ENCODE assay signal across 2 cellular contexts in genomic region chr20:35085477-35086225, GRCh38.
A peak's percentile ranks its signal among the peaks of the same experiment; 100 is the strongest.
TF ChIP-seq lines count a peak whose summit lies in the region.

No MANE protein-coding gene starts in this region.

TF ChIP-seq in GM23338, 12 proteins besides CTCF, POLR2A, EP300 and RAD21 (continued from another document):
- TF ChIP-seq ZNF462 (CRISPR knock-in tag; IDR thresholded peaks at IDR 0.05) (no peak), CREB1 (CRISPR knock-in tag; IDR thresholded peaks at IDR 0.05; ENCODE audit: low read depth) (no peak), NANOG (IDR thresholded peaks at IDR 0.05; ENCODE audit: borderline replicate concordance) (no peak), POLR2AphosphoS5 (IDR thresholded peaks at IDR 0.05; ENCODE audit: low read depth) (no peak)
- TF ChIP-seq, protein P1, sequence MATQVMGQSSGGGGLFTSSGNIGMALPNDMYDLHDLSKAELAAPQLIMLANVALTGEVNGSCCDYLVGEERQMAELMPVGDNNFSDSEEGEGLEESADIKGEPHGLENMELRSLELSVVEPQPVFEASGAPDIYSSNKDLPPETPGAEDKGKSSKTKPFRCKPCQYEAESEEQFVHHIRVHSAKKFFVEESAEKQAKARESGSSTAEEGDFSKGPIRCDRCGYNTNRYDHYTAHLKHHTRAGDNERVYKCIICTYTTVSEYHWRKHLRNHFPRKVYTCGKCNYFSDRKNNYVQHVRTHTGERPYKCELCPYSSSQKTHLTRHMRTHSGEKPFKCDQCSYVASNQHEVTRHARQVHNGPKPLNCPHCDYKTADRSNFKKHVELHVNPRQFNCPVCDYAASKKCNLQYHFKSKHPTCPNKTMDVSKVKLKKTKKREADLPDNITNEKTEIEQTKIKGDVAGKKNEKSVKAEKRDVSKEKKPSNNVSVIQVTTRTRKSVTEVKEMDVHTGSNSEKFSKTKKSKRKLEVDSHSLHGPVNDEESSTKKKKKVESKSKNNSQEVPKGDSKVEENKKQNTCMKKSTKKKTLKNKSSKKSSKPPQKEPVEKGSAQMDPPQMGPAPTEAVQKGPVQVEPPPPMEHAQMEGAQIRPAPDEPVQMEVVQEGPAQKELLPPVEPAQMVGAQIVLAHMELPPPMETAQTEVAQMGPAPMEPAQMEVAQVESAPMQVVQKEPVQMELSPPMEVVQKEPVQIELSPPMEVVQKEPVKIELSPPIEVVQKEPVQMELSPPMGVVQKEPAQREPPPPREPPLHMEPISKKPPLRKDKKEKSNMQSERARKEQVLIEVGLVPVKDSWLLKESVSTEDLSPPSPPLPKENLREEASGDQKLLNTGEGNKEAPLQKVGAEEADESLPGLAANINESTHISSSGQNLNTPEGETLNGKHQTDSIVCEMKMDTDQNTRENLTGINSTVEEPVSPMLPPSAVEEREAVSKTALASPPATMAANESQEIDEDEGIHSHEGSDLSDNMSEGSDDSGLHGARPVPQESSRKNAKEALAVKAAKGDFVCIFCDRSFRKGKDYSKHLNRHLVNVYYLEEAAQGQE (IDR thresholded peaks at IDR 0.05; ENCODE audit: unreplicated experiment) = no peak

TF ChIP-seq in K562, 482 proteins besides CTCF, POLR2A, EP300 and RAD21 (continued from another document and continues in another):
- TF ChIP-seq, protein P2, sequence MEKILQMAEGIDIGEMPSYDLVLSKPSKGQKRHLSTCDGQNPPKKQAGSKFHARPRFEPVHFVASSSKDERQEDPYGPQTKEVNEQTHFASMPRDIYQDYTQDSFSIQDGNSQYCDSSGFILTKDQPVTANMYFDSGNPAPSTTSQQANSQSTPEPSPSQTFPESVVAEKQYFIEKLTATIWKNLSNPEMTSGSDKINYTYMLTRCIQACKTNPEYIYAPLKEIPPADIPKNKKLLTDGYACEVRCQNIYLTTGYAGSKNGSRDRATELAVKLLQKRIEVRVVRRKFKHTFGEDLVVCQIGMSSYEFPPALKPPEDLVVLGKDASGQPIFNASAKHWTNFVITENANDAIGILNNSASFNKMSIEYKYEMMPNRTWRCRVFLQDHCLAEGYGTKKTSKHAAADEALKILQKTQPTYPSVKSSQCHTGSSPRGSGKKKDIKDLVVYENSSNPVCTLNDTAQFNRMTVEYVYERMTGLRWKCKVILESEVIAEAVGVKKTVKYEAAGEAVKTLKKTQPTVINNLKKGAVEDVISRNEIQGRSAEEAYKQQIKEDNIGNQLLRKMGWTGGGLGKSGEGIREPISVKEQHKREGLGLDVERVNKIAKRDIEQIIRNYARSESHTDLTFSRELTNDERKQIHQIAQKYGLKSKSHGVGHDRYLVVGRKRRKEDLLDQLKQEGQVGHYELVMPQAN (IDR thresholded peaks at IDR 0.05; ENCODE audit: borderline replicate concordance) = no peak
- TF ChIP-seq ATF7 (IDR thresholded peaks at IDR 0.05) (peak; percentile 71), ZNF740 (CRISPR knock-in tag; IDR thresholded peaks at IDR 0.05) (no peak), ZNF740 (tag; IDR thresholded peaks at IDR 0.05) (no peak), CBFA2T3 (IDR thresholded peaks at IDR 0.05) (no peak), ETS1 (conservative IDR thresholded peaks at IDR 0.05; ENCODE audit: control insufficient read depth, low read depth, low read length) (no peak), PTRF (tag; IDR thresholded peaks at IDR 0.05) (no peak), FOXJ3 (CRISPR knock-in tag; IDR thresholded peaks at IDR 0.05) (no peak), TCFL5 (CRISPR knock-in tag; conservative IDR thresholded peaks at IDR 0.05) (no peak), CBFB (CRISPR knock-in tag; IDR thresholded peaks at IDR 0.05) (no peak), CREM (IDR thresholded peaks at IDR 0.05; ENCODE audit: low read depth) (no peak), ZNF584 (CRISPR knock-in tag; IDR thresholded peaks at IDR 0.05; ENCODE audit: low read depth) (peak; percentile 54; the same call in 1 of the 2 replicates), RBM25 (IDR thresholded peaks at IDR 0.05; ENCODE audit: low read depth, low read length, severe bottlenecking) (peak; percentile 68), PML (IDR thresholded peaks at IDR 0.05; ENCODE audit: low read length) (no peak), CBX3 (IDR thresholded peaks at IDR 0.05; ENCODE audit: borderline replicate concordance in 1 of 2, low read length in 2 of 2) (no peak), KLF10 (CRISPR knock-in tag; IDR thresholded peaks at IDR 0.05) (no peak), RBM39 (optimal IDR thresholded peaks at IDR 0.05; ENCODE audit: low read depth, low read length) (no peak), ZNF146 (CRISPR knock-in tag; IDR thresholded peaks at IDR 0.05; ENCODE audit: unreplicated experiment) (no peak), POLR2B (IDR thresholded peaks at IDR 0.05; ENCODE audit: low read depth, partially characterized antibody) (no peak), ZBTB17 (CRISPR knock-in tag; IDR thresholded peaks at IDR 0.05) (no peak), MAZ (CRISPR knock-in tag; conservative IDR thresholded peaks at IDR 0.05 in 1 of 2, IDR thresholded peaks at IDR 0.05 in 1 of 2) (no peak), CREB3 (tag; conservative IDR thresholded peaks at IDR 0.05; ENCODE audit: low read depth) (no peak), CAMTA2 (CRISPR knock-in tag; conservative IDR thresholded peaks at IDR 0.05) (no peak), MCM3 (IDR thresholded peaks at IDR 0.05) (no peak), PATZ1 (CRISPR knock-in tag; IDR thresholded peaks at IDR 0.05; ENCODE audit: borderline replicate concordance) (no peak), ZZZ3 (IDR thresholded peaks at IDR 0.05) (no peak), EZH2 (IDR thresholded peaks at IDR 0.05; ENCODE audit: borderline replicate concordance, low read depth, low read length) (no peak), NFIC (IDR thresholded peaks at IDR 0.05) (no peak), OTX1 (CRISPR knock-in tag; IDR thresholded peaks at IDR 0.05) (no peak)
- TF ChIP-seq, protein P3, sequence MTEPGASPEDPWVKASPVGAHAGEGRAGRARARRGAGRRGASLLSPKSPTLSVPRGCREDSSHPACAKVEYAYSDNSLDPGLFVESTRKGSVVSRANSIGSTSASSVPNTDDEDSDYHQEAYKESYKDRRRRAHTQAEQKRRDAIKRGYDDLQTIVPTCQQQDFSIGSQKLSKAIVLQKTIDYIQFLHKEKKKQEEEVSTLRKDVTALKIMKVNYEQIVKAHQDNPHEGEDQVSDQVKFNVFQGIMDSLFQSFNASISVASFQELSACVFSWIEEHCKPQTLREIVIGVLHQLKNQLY (CRISPR knock-in tag; conservative IDR thresholded peaks at IDR 0.05) = no peak
- TF ChIP-seq, protein P4, sequence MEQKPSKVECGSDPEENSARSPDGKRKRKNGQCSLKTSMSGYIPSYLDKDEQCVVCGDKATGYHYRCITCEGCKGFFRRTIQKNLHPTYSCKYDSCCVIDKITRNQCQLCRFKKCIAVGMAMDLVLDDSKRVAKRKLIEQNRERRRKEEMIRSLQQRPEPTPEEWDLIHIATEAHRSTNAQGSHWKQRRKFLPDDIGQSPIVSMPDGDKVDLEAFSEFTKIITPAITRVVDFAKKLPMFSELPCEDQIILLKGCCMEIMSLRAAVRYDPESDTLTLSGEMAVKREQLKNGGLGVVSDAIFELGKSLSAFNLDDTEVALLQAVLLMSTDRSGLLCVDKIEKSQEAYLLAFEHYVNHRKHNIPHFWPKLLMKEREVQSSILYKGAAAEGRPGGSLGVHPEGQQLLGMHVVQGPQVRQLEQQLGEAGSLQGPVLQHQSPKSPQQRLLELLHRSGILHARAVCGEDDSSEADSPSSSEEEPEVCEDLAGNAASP (IDR thresholded peaks at IDR 0.05) = no peak
- TF ChIP-seq, protein P5, sequence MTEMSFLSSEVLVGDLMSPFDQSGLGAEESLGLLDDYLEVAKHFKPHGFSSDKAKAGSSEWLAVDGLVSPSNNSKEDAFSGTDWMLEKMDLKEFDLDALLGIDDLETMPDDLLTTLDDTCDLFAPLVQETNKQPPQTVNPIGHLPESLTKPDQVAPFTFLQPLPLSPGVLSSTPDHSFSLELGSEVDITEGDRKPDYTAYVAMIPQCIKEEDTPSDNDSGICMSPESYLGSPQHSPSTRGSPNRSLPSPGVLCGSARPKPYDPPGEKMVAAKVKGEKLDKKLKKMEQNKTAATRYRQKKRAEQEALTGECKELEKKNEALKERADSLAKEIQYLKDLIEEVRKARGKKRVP (CRISPR knock-in tag; IDR thresholded peaks at IDR 0.05) = peak; percentile 73
- TF ChIP-seq, protein P6, sequence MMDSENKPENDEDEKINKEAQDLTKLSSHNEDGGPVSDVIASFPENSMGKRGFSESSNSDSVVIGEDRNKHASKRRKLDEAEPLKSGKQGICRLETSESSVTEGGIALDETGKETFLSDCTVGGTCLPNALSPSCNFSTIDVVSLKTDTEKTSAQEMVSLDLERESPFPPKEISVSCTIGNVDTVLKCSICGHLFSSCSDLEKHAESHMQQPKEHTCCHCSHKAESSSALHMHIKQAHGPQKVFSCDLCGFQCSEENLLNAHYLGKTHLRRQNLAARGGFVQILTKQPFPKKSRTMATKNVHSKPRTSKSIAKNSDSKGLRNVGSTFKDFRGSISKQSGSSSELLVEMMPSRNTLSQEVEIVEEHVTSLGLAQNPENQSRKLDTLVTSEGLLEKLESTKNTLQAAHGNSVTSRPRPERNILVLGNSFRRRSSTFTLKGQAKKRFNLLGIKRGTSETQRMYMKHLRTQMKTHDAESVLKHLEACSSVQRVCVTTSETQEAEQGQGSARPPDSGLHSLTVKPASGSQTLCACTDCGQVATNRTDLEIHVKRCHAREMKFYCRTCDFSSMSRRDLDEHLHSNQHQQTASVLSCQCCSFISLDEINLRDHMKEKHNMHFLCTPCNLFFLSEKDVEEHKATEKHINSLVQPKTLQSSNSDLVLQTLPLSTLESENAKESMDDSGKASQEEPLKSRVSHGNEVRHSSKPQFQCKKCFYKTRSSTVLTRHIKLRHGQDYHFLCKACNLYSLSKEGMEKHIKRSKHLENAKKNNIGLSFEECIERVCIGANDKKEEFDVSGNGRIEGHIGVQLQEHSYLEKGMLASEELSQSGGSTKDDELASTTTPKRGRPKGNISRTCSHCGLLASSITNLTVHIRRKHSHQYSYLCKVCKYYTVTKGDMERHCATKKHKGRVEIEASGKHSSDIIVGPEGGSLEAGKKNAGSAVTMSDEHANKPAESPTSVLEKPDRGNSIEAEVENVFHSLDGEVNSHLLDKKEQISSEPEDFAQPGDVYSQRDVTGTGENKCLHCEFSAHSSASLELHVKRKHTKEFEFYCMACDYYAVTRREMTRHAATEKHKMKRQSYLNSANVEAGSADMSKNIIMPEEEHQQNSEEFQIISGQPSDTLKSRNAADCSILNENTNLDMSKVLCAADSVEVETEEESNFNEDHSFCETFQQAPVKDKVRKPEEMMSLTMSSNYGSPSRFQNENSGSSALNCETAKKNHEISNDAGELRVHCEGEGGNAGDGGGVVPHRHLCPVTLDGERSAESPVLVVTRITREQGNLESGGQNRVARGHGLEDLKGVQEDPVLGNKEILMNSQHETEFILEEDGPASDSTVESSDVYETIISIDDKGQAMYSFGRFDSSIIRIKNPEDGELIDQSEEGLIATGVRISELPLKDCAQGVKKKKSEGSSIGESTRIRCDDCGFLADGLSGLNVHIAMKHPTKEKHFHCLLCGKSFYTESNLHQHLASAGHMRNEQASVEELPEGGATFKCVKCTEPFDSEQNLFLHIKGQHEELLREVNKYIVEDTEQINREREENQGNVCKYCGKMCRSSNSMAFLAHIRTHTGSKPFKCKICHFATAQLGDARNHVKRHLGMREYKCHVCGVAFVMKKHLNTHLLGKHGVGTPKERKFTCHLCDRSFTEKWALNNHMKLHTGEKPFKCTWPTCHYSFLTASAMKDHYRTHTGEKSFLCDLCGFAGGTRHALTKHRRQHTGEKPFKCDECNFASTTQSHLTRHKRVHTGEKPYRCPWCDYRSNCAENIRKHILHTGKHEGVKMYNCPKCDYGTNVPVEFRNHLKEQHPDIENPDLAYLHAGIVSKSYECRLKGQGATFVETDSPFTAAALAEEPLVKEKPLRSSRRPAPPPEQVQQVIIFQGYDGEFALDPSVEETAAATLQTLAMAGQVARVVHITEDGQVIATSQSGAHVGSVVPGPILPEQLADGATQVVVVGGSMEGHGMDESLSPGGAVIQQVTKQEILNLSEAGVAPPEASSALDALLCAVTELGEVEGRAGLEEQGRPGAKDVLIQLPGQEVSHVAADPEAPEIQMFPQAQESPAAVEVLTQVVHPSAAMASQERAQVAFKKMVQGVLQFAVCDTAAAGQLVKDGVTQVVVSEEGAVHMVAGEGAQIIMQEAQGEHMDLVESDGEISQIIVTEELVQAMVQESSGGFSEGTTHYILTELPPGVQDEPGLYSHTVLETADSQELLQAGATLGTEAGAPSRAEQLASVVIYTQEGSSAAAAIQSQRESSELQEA (IDR thresholded peaks at IDR 0.05; ENCODE audit: low read depth) = no peak
